Comparison of ENCODE assay signal across 13 cellular contexts in genomic region chr6:137237413-137238170, GRCh38. TPM values are rescaled to one million over a fixed set of nuclear protein-coding genes. Genes with fewer than 3 reads are reported as not detected.
DNase-seq lines count a peak whose midpoint lies in the region; ATAC-seq, FAIRE-seq and TF ChIP-seq lines count a peak whose summit lies in the region.
"Had no signal": no experiment of that assay in that cellular context is flagged by ENCODE, and none has a peak within 500 bp of the region (broad histone marks: within the 10 kb centered on the region; RNA-seq: fewer than 3 reads in every experiment).

No MANE protein-coding gene starts in this region.

- peak; percentile 83 for DNase-seq in brain microvascular endothelial cell
- DNase-seq in HepG2 (ENCODE audit: low spot score), result peak; percentile 39
- no peak for DNase-seq in AML-193 (lab: John Stamatoyannopoulos, UW)
- no peak for DNase-seq in NOMO-1 treated with DMSO at 0.1 percent for 48 hours (lab: John Stamatoyannopoulos, UW; ENCODE audit: unreplicated experiment)
- no peak for DNase-seq in GM13977 (ENCODE audit: low spot score)
- no peak for DNase-seq in NCI-H82 (lab: John Stamatoyannopoulos, UW)
- DNase-seq: activated naive CD4-positive, alpha-beta T cell treated with anti-CD3 and anti-CD28 coated beads, Interleukin-2, amount 10 ng/mL, durations not matched to agents 7 days and 5 days; CD4-positive, alpha-beta memory T cell; nephron progenitor cell had no signal

- no peaks in the 10 kb centered on the region for H3K9me3 ChIP-seq in HEK293 (ENCODE audit: control insufficient read depth, insufficient read depth, low read depth, low read length)
- H3K9me3 ChIP-seq in HepG2 (ENCODE audit: low read length), result no peaks in the 10 kb centered on the region

- H3K4me1 ChIP-seq in ACC112 (ENCODE audit: control insufficient read depth, insufficient read depth, low read length, unreplicated experiment) (peaks cover 52% of the 10 kb centered on the region), HEK293 (ENCODE audit: control insufficient read depth, insufficient read depth, low read length) (no peaks in the 10 kb centered on the region), HepG2 (ENCODE audit: insufficient read depth, low read length) (peaks cover 62% of the 10 kb centered on the region)

- H3K27me3 ChIP-seq in ACC112 (ENCODE audit: insufficient read depth, low read length) (no peaks in the 10 kb centered on the region), brain microvascular endothelial cell (replicated peaks) (no peaks in the 10 kb centered on the region), HepG2 (ENCODE audit: control insufficient read depth in 1 of 2, insufficient read depth in 2 of 2, low read length in 2 of 2) (no peaks in the 10 kb centered on the region)

- no peaks in the 10 kb centered on the region for H3K79me2 ChIP-seq in ACC112 (ENCODE audit: control insufficient read depth, insufficient read depth, low read length, unreplicated experiment)
- no peaks in the 10 kb centered on the region for H3K79me2 ChIP-seq in HepG2 (ENCODE audit: insufficient read depth, low read length)

- no peak overlapping the region for H3K4me3 ChIP-seq in ACC112 (ENCODE audit: low read depth, low read length)
- H3K4me3 ChIP-seq in HEK293 (ENCODE audit: low read depth, low read length), result no peak overlapping the region
- no peak overlapping the region for H3K4me3 ChIP-seq in brain microvascular endothelial cell (ENCODE audit: low read depth, low read length)
- H3K4me3 ChIP-seq in HepG2 (replicated peaks in 1 of 3; ENCODE audit: insufficient read depth in 1 of 3, low read depth in 2 of 3, low read length in 3 of 3), result no peak overlapping the region

- CTCF ChIA-PET in HEK293 (lab: Yijun Ruan, JAX) (interaction anchor here (1.2 to 1.7 kb wide), 2 partner anchors 10 to 33 kb away, joined by 4 to 6 read pairs; no protein-coding TSS in a partner anchor), HepG2 (lab: Yijun Ruan, JAX; ENCODE audit: low intra/inter-chr PET ratio, low total read pairs) (no interaction called here)

- no peak overlapping the region for H3K9ac ChIP-seq in HepG2 (ENCODE audit: insufficient read depth, low read depth, low read length)

- POLR2A ChIA-PET in HEK293 (lab: Yijun Ruan, JAX) (no interaction called here), HepG2 (lab: Yijun Ruan, JAX) (interaction anchor here (0.7 to 1.3 kb wide), 2 partner anchors 14 to 20 kb away, joined by 4 to 5 read pairs; no protein-coding TSS in a partner anchor)

- TF ChIP-seq POLR2A in HepG2 (IDR thresholded peaks at IDR 0.05; ENCODE audit: insufficient read depth in 1 of 2, low read depth in 2 of 2, low read length in 2 of 2), result no peak

- ATAC-seq in HepG2, result no peak

- in situ Hi-C loops in brain microvascular endothelial cell (cut with HindIII; ENCODE audit: low pct_ligation_motif_present, low sequenced_read_pairs), result no loop called here
- in situ Hi-C loops in HepG2 (cut with HindIII; ENCODE audit: extremely low pct_ligation_motif_present, low pct_unique_long_range_greater_than_20kb), result no loop called here
- in situ Hi-C loops in GM13977 (cut with MboI; ENCODE audit: low pct_unique_long_range_greater_than_20kb, low sequenced_read_pairs, unreplicated experiment), result no loop called here

- H2AFZ ChIP-seq in ACC112 (ENCODE audit: low read length, unreplicated experiment) (no peak overlapping the region), HepG2 (ENCODE audit: low read length) (no peak overlapping the region)

- no TSS peak for BruUV-seq in HepG2 (replicated peaks; lab: Mats Ljungman, UMichigan)

- TF ChIP-seq CTCF in HEK293 (tag by site-specific recombination; IDR thresholded peaks at IDR 0.05) (no peak), brain microvascular endothelial cell (IDR thresholded peaks at IDR 0.05; ENCODE audit: low read depth, low read length, missing control alignments) (no peak), HepG2 (CRISPR knock-in tag; IDR thresholded peaks at IDR 0.05) (no peak), GM13977 (IDR thresholded peaks at IDR 0.05; ENCODE audit: extremely low read depth, insufficient read depth, missing control alignments) (no peak)

- no peak overlapping the region for H3K4me2 ChIP-seq in HepG2 (ENCODE audit: low read depth, low read length)

- H3K27ac ChIP-seq in ACC112 (ENCODE audit: low read depth, low read length), result peak overlapping the region; percentile 59
- no peak overlapping the region for H3K27ac ChIP-seq in HEK293 (ENCODE audit: extremely low read depth, low read depth, low read length)
- H3K27ac ChIP-seq in brain microvascular endothelial cell, result peak overlapping the region; percentile 73
- no peak overlapping the region for H3K27ac ChIP-seq in HepG2 (ENCODE audit: extremely low read length, insufficient read depth, low read length)

- intact Hi-C loops in HepG2 (cut with micrococcal nuclease; ENCODE audit: unreplicated experiment), result no loop called here

- FAIRE-seq in HepG2 (lab: Jason Lieb, UNC), result no peak
- FAIRE-seq: frontal cortex, H1 had no signal

- TF ChIP-seq EP300 in HepG2 (IDR thresholded peaks at IDR 0.05; ENCODE audit: low read depth in 2 of 2, low read length in 2 of 2) (0 out of 4 replicates have a peak, but pooled peaks of 1 of the 2 experiments have one; percentile 18), HepG2 (CRISPR knock-in tag; IDR thresholded peaks at IDR 0.05; ENCODE audit: borderline replicate concordance) (no peak)

- H3K36me3 ChIP-seq in ACC112 (ENCODE audit: insufficient read depth, low read length), result no peaks in the 10 kb centered on the region
- no peaks in the 10 kb centered on the region for H3K36me3 ChIP-seq in HEK293 (ENCODE audit: control insufficient read depth in 2 of 2, insufficient read depth in 1 of 2, low read length in 2 of 2)
- no peaks in the 10 kb centered on the region for H3K36me3 ChIP-seq in brain microvascular endothelial cell (replicated peaks)
- H3K36me3 ChIP-seq in HepG2 (replicated peaks in 1 of 2; ENCODE audit: control insufficient read depth in 1 of 2, insufficient read depth in 2 of 2, low read length in 2 of 2), result no peaks in the 10 kb centered on the region

- TF ChIP-seq RAD21 in HepG2 (CRISPR knock-in tag; IDR thresholded peaks at IDR 0.05), result no peak

- H4K20me1 ChIP-seq in HepG2 (ENCODE audit: insufficient read depth, low read length), result no peaks in the 10 kb centered on the region

TF ChIP-seq in HEK293, 187 proteins besides CTCF, POLR2A, EP300 and RAD21:
- peak; percentile 44 for TF ChIP-seq SETDB1 (IDR thresholded peaks at IDR 0.05; ENCODE audit: insufficient read length, low read length)
- TF ChIP-seq ZBTB17 (tag by site-specific recombination; IDR thresholded peaks at IDR 0.05), result no peak

TF ChIP-seq in HepG2, 621 proteins besides CTCF, POLR2A, EP300 and RAD21:
- no peak for TF ChIP-seq LCORL (IDR thresholded peaks at IDR 0.05)
- TF ChIP-seq LCORL (CRISPR knock-in tag; IDR thresholded peaks at IDR 0.05), result no peak
- TF ChIP-seq NFE2 (CRISPR knock-in tag; IDR thresholded peaks at IDR 0.05), result peak; percentile 64

RNA-seq across cellular contexts. Expression of gene IFNGR1, which starts 18.4 kb away (rescaled TPM):
- 48.9 and 82.8 TPM in 2 replicates for total RNA-seq in HepG2 (2016; rRNA removed; fragmentation: Illumina TruSeq; extraction: Trizol)
- total RNA-seq in HepG2 (2016; cell fraction: cytosol; rRNA removed; fragmentation: Illumina TruSeq; extraction: Trizol; ENCODE audit: low read depth), result 8.4 and 9.4 TPM in 2 replicates
- 45.8 and 85.1 TPM in 2 replicates for total RNA-seq in HepG2 (2016; cell fraction: insoluble cytoplasmic fraction; rRNA removed; fragmentation: Illumina TruSeq; extraction: Trizol)
- total RNA-seq in HepG2 (2016; cell fraction: membrane; rRNA removed; fragmentation: Illumina TruSeq; extraction: Trizol), result 20.8 and 24.3 TPM in 2 replicates
- total RNA-seq in HepG2 (2016; cell fraction: nucleus; rRNA removed; fragmentation: Illumina TruSeq; extraction: Trizol), result 88.6 and 101 TPM in 2 replicates
- 71.6 and 87.8 TPM in 2 replicates for polyA plus RNA-seq in HepG2 (2011; rRNA removed)
- polyA plus RNA-seq in HepG2 (2011; cell fraction: cytosol; rRNA removed), result 34.2 and 50.3 TPM in 2 replicates
- polyA plus RNA-seq in HepG2 (2011; cell fraction: nucleus; rRNA removed), result 31.2 and 32.5 TPM in 2 replicates
- 50.2 and 52.0 TPM in 2 replicates for polyA plus RNA-seq in HepG2 (2012)
- polyA plus RNA-seq in HepG2 (2016; cell fraction: cytosol; fragmentation: Illumina TruSeq; extraction: Trizol; ENCODE audit: low read depth), result 4.8 and 5.5 TPM in 2 replicates
- 37.4 and 39.7 TPM in 2 replicates for polyA plus RNA-seq in HepG2 (2016; cell fraction: insoluble cytoplasmic fraction; fragmentation: Illumina TruSeq; extraction: Trizol; ENCODE audit: low read depth)
- 10.2 and 10.4 TPM in 2 replicates for polyA plus RNA-seq in HepG2 (2016; cell fraction: membrane; fragmentation: Illumina TruSeq; extraction: Trizol; ENCODE audit: low read depth)
- polyA plus RNA-seq in HepG2 (2016; cell fraction: nucleus; fragmentation: Illumina TruSeq; extraction: Trizol; ENCODE audit: insufficient read depth, low read depth), result 112 and 116 TPM in 2 replicates
- polyA minus RNA-seq in HepG2 (2011; rRNA and poly(A)+ RNA removed; ENCODE audit: low replicate concordance), result 37.9 and 170 TPM in 2 replicates
- polyA minus RNA-seq in HepG2 (2011; cell fraction: cytosol; rRNA and poly(A)+ RNA removed), result 54.0 and 55.4 TPM in 2 replicates
- 95.2 and 116 TPM in 2 replicates for polyA minus RNA-seq in HepG2 (2011; cell fraction: nucleus; rRNA and poly(A)+ RNA removed)

Comparison
In these comparisons a context has a peak if more than half of its experiments do, and no peak if none do; other contexts are left out.
1. H3K27ac ChIP-seq: peak in ACC112 (single experiment) and brain microvascular endothelial cell (single experiment); none in HEK293 (single experiment) and HepG2 (single experiment).
2. DNase-seq: peak in brain microvascular endothelial cell (single experiment) and HepG2 (single experiment); none in AML-193 (0 of 2), NOMO-1 treated with DMSO at 0.1 percent for 48 hours (single experiment), GM13977 (single experiment) and NCI-H82 (single experiment).